ENCODE assay signal across 8 cellular contexts in the genomic region with DNA sequence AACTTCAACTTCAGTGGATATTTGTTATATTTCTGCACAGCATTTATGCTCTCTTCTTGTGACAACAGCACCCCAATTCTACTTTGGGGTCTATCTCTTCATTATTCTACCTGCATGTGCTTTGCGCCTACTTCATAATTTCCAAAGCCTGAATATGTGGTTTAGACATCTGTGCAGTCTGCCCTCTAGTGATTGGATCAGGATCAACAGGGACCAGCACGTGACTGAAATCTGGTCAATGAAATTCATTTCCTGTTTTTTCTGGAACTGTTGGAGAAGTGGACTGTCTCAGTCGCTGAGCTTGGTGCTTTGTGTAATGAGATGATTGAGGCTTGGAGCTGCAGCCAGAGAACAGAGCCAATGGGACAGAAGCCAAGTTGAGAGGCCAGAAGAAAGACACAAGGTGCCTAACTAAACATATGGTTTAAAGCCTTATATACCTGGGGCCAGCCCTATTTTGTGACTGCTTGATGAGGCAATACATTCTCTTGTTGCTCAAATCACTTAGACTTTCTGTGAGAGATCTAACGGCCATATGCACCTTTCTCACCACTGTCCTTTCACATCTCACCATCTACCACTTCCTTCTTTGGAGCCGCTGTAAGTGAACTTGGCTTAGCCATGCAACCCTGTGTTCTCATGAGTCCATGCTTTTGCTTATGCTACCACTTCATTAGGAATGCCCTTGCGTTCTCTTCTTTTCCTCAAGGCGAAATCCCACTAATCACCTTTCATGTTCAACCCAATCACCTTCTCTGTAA.
A peak's percentile ranks its signal among the peaks of the same experiment; 100 is the strongest.
DNase-seq lines count a peak whose midpoint lies in the region; ATAC-seq lines count a peak whose summit lies in the region.

No MANE protein-coding gene starts in this region.

- no peaks in the 10 kb centered on the region for H3K36me3 ChIP-seq in iPS DF 6.9 (ENCODE audit: control insufficient read depth, insufficient read depth, low read length)

- CTCF ChIA-PET in activated CD4-positive, alpha-beta memory T cell treated with anti-CD3 and anti-CD28 coated beads for 36 hours (lab: Charles Lee), result interaction anchor here (0.6 to 1.9 kb wide), 4 partner anchors 19 to 412 kb away, joined by 3 to 6 read pairs (median 3); no protein-coding TSS in a partner anchor

- no peaks in the 10 kb centered on the region for H3K36me3 Mint-ChIP-seq in activated CD4-positive, alpha-beta memory T cell treated with anti-CD3 and anti-CD28 coated beads for 36 hours

- H3K4me3 Mint-ChIP-seq in activated CD4-positive, alpha-beta memory T cell treated with anti-CD3 and anti-CD28 coated beads for 36 hours, result no peak overlapping the region

- POLR2A ChIA-PET in activated CD4-positive, alpha-beta memory T cell treated with anti-CD3 and anti-CD28 coated beads for 36 hours (lab: Charles Lee), result no interaction called here

- 0 out of 2 replicates have a peak, but pooled peaks cover under 1% of the 10 kb centered on the region for H3K4me1 ChIP-seq in iPS DF 6.9 (ENCODE audit: control insufficient read depth, insufficient read depth, low read length)

- ATAC-seq in HG02642 (IDR thresholded peaks at IDR 0.05; ENCODE audit: poor library complexity, unreplicated experiment) (peak; percentile 51), HG03108 (IDR thresholded peaks at IDR 0.05; ENCODE audit: unreplicated experiment) (no peak)

- H3K4me3 ChIP-seq in iPS DF 6.9 (ENCODE audit: low read length), result no peak overlapping the region

- no peaks in the 10 kb centered on the region for H3K9me3 ChIP-seq in iPS DF 6.9 (ENCODE audit: control insufficient read depth, insufficient read depth, low read length)

- no peak overlapping the region for H3K27ac Mint-ChIP-seq in activated CD4-positive, alpha-beta memory T cell treated with anti-CD3 and anti-CD28 coated beads for 36 hours

- DNase-seq in NCI-H1417 (lab: John Stamatoyannopoulos, UW), result peak in 2 of 3 experiments; percentile 23 to 55
- no peak for DNase-seq in NCI-H1417 treated with DMSO at 0.1 percent for 48 hours (lab: John Stamatoyannopoulos, UW)
- peak; percentile 1 for DNase-seq in RPMI7951 (ENCODE audit: low read depth)
- peak; percentile 29 for DNase-seq in iPS DF 6.9 (ENCODE audit: low read depth, low spot score)
- no peak for DNase-seq in GM19240 (ENCODE audit: insufficient read length, low spot score)
- DNase-seq in activated CD4-positive, alpha-beta memory T cell treated with anti-CD3 and anti-CD28 coated beads for 36 hours, result no peak

- H3K27ac ChIP-seq in iPS DF 6.9 (ENCODE audit: low read length), result no peak overlapping the region

- no CpG with 5 or more reads among the region's 7 CpGs for WGBS in iPS DF 6.9 (ENCODE audit: insufficient coverage, insufficient read length)

- H3K27me3 Mint-ChIP-seq in activated CD4-positive, alpha-beta memory T cell treated with anti-CD3 and anti-CD28 coated beads for 36 hours, result no peaks in the 10 kb centered on the region

- no peaks in the 10 kb centered on the region for H3K27me3 ChIP-seq in iPS DF 6.9 (ENCODE audit: control insufficient read depth, insufficient read depth, low read length)

- no peaks in the 10 kb centered on the region for H3K4me1 Mint-ChIP-seq in activated CD4-positive, alpha-beta memory T cell treated with anti-CD3 and anti-CD28 coated beads for 36 hours (ENCODE audit: low read depth)

- H3K9me3 Mint-ChIP-seq in activated CD4-positive, alpha-beta memory T cell treated with anti-CD3 and anti-CD28 coated beads for 36 hours, result no peaks in the 10 kb centered on the region

- intact Hi-C loops in activated CD4-positive, alpha-beta memory T cell treated with anti-CD3 and anti-CD28 coated beads for 36 hours (cut with micrococcal nuclease), result no loop called here

Comparison
In these comparisons a context has a peak if more than half of its experiments do, and no peak if none do; other contexts are left out.
1. DNase-seq: peak in NCI-H1417 (2 of 3), RPMI7951 (single experiment) and iPS DF 6.9 (single experiment); none in NCI-H1417 treated with DMSO at 0.1 percent for 48 hours (single experiment), GM19240 (single experiment) and activated CD4-positive, alpha-beta memory T cell treated with anti-CD3 and anti-CD28 coated beads for 36 hours (single experiment).